8 cellular contexts compared by ENCODE assay signal in genomic region chr1:32754282-32755097, GRCh38. TPM values are rescaled to one million over a fixed set of nuclear protein-coding genes. Genes with fewer than 3 reads are reported as not detected.
A peak's percentile ranks its signal among the peaks of the same experiment; 100 is the strongest.
DNase-seq lines count a peak whose midpoint lies in the region; ATAC-seq and TF ChIP-seq lines count a peak whose summit lies in the region.

No MANE protein-coding gene starts in this region.

- H3K4me3 ChIP-seq in AG04449 (ENCODE audit: low read depth, low read length): peak overlapping the region; percentile 68
- peak overlapping the region; percentile 86 for H3K4me3 ChIP-seq in ectodermal cell (ENCODE audit: insufficient read depth, low read depth, low read length)

- POLR2A ChIA-PET in AG04449 (lab: Yijun Ruan, JAX): interaction anchor here (1.6 kb wide), 1 partner anchor 51 kb away, joined by 12 read pairs; the partner anchor contains the start of gene SYNC
- POLR2A ChIA-PET in activated CD4-positive, alpha-beta T cell treated with anti-CD3 and anti-CD28 coated beads for 36 hours (lab: Charles Lee): interaction anchor here (1.0 kb wide), 1 partner anchor 20 kb away, joined by 3 read pairs; no protein-coding TSS in a partner anchor

- DNase-seq in AG04449 (ENCODE audit: low read depth, low spot score): no peak
- peak; percentile 75 for DNase-seq in activated CD4-positive, alpha-beta T cell treated with anti-CD3 and anti-CD28 coated beads for 36 hours
- peak in 1 of 2 experiments; percentile 67 for DNase-seq in mesothelial cell of epicardium (ENCODE audit: low spot score in 2 of 2, unreplicated experiment in 2 of 2)
- DNase-seq in RKO (ENCODE audit: low spot score): no peak

- no peak overlapping the region for H3K27ac Mint-ChIP-seq in activated CD4-positive, alpha-beta T cell treated with anti-CD3 and anti-CD28 coated beads for 36 hours
- H3K27ac Mint-ChIP-seq in mesothelial cell of epicardium: peak overlapping the region; percentile 98
- H3K27ac Mint-ChIP-seq in stimulated activated naive CD8-positive, alpha-beta T cell treated with anti-CD3 and anti-CD28 coated beads, Interleukin-15, Interleukin-2, amounts not matched to agents 100 ng/mL and 50 ng/mL, for 24 hours: no peak overlapping the region

- no peaks in the 10 kb centered on the region for H3K36me3 ChIP-seq in ectodermal cell (ENCODE audit: control insufficient read depth, insufficient read depth, low read length)

- H3K9me3 Mint-ChIP-seq in activated CD4-positive, alpha-beta T cell treated with anti-CD3 and anti-CD28 coated beads for 36 hours (ENCODE audit: low read depth): no peaks in the 10 kb centered on the region
- H3K9me3 Mint-ChIP-seq in mesothelial cell of epicardium: no peaks in the 10 kb centered on the region
- no peaks in the 10 kb centered on the region for H3K9me3 Mint-ChIP-seq in stimulated activated naive CD8-positive, alpha-beta T cell treated with anti-CD3 and anti-CD28 coated beads, Interleukin-15, Interleukin-2, amounts not matched to agents 100 ng/mL and 50 ng/mL, for 24 hours

- H3K9me3 ChIP-seq in ectodermal cell (ENCODE audit: control insufficient read depth, low read length): no peaks in the 10 kb centered on the region

- no peaks in the 10 kb centered on the region for H3K36me3 Mint-ChIP-seq in activated CD4-positive, alpha-beta T cell treated with anti-CD3 and anti-CD28 coated beads for 36 hours (ENCODE audit: low read depth)
- H3K36me3 Mint-ChIP-seq in mesothelial cell of epicardium: no peaks in the 10 kb centered on the region
- no peaks in the 10 kb centered on the region for H3K36me3 Mint-ChIP-seq in stimulated activated naive CD8-positive, alpha-beta T cell treated with anti-CD3 and anti-CD28 coated beads, Interleukin-15, Interleukin-2, amounts not matched to agents 100 ng/mL and 50 ng/mL, for 24 hours (ENCODE audit: low read depth)

- H3K27me3 Mint-ChIP-seq in activated CD4-positive, alpha-beta T cell treated with anti-CD3 and anti-CD28 coated beads for 36 hours: peaks cover 8% of the 10 kb centered on the region
- H3K27me3 Mint-ChIP-seq in mesothelial cell of epicardium (ENCODE audit: low read depth): no peaks in the 10 kb centered on the region
- H3K27me3 Mint-ChIP-seq in stimulated activated naive CD8-positive, alpha-beta T cell treated with anti-CD3 and anti-CD28 coated beads, Interleukin-15, Interleukin-2, amounts not matched to agents 100 ng/mL and 50 ng/mL, for 24 hours: peaks cover 9% of the 10 kb centered on the region

- peak overlapping the region; percentile 76 for H3K27ac ChIP-seq in ectodermal cell (ENCODE audit: insufficient read depth, low read depth, low read length, poor library complexity, severe bottlenecking)

- peaks cover 12% of the 10 kb centered on the region for H3K4me1 Mint-ChIP-seq in activated CD4-positive, alpha-beta T cell treated with anti-CD3 and anti-CD28 coated beads for 36 hours
- H3K4me1 Mint-ChIP-seq in mesothelial cell of epicardium: peaks cover 51% of the 10 kb centered on the region
- H3K4me1 Mint-ChIP-seq in stimulated activated naive CD8-positive, alpha-beta T cell treated with anti-CD3 and anti-CD28 coated beads, Interleukin-15, Interleukin-2, amounts not matched to agents 100 ng/mL and 50 ng/mL, for 24 hours (ENCODE audit: low read depth): peaks cover 11% of the 10 kb centered on the region

- 0% methylated on average over 43 to 48 of the region's 50 CpGs for WGBS in ectodermal cell, 2 experiments

- ATAC-seq in HG02885 (IDR thresholded peaks at IDR 0.05; ENCODE audit: poor library complexity, unreplicated experiment): peak; percentile 25
- peak; percentile 74 for ATAC-seq in activated CD4-positive, alpha-beta T cell treated with anti-CD3 and anti-CD28 coated beads for 36 hours
- no peak for ATAC-seq in GM21423 (IDR thresholded peaks at IDR 0.05; ENCODE audit: unreplicated experiment)

- H3K4me1 ChIP-seq in ectodermal cell (ENCODE audit: control insufficient read depth, insufficient read depth, low read length): peaks cover 18% of the 10 kb centered on the region

- intact Hi-C loops in activated CD4-positive, alpha-beta T cell treated with anti-CD3 and anti-CD28 coated beads for 36 hours (cut with DNase I, micrococcal nuclease): loop anchor here (1.0 to 5.0 kb wide), 2 partner anchors 42 to 45 kb away; no protein-coding TSS in a partner anchor

- CTCF ChIA-PET in AG04449 (lab: Yijun Ruan, JAX): interaction anchor here (0.7 to 5.3 kb wide), 5 partner anchors 11 to 234 kb away, joined by 3 to 32 read pairs (median 5); no protein-coding TSS in a partner anchor
- CTCF ChIA-PET in activated CD4-positive, alpha-beta T cell treated with anti-CD3 and anti-CD28 coated beads for 36 hours (lab: Charles Lee): interaction anchor here (0.6 to 1.0 kb wide), 2 partner anchors 42 to 125 kb away, joined by 5 read pairs; no protein-coding TSS in a partner anchor

- no peaks in the 10 kb centered on the region for H3K27me3 ChIP-seq in ectodermal cell (ENCODE audit: control insufficient read depth, insufficient read depth, low read length, poor library complexity, severe bottlenecking)

- no peak for TF ChIP-seq CTCF in AG04449 (IDR thresholded peaks at IDR 0.05; ENCODE audit: insufficient read depth, low read length, missing control alignments)
- TF ChIP-seq CTCF in mesothelial cell of epicardium (IDR thresholded peaks at IDR 0.05; ENCODE audit: unreplicated experiment): peak; percentile 0

- H3K4me3 Mint-ChIP-seq in activated CD4-positive, alpha-beta T cell treated with anti-CD3 and anti-CD28 coated beads for 36 hours: peak overlapping the region; percentile 53
- H3K4me3 Mint-ChIP-seq in mesothelial cell of epicardium: peak overlapping the region; percentile 96
- H3K4me3 Mint-ChIP-seq in stimulated activated naive CD8-positive, alpha-beta T cell treated with anti-CD3 and anti-CD28 coated beads, Interleukin-15, Interleukin-2, amounts not matched to agents 100 ng/mL and 50 ng/mL, for 24 hours: peak overlapping the region; percentile 74

RNA-seq across cellular contexts. Expression of gene SYNC, which starts 51.9 kb away (rescaled TPM):
- not detected for total RNA-seq in activated CD4-positive, alpha-beta T cell treated with anti-CD3 and anti-CD28 coated beads for 36 hours
- polyA plus RNA-seq in ectodermal cell (2013, experiment 1 of 4): not detected
- 0.14 TPM for polyA plus RNA-seq in ectodermal cell (2013, experiment 2 of 4)
- 0.11 TPM for polyA plus RNA-seq in ectodermal cell (2013, experiment 3 of 4)
- 0.08 TPM for polyA plus RNA-seq in ectodermal cell (2013, experiment 4 of 4)
- 3.9 to 4.5 TPM (median 4.0 TPM) in 3 replicates for total RNA-seq in mesothelial cell of epicardium
